1 cellular context compared by ENCODE assay signal in the genomic region with DNA sequence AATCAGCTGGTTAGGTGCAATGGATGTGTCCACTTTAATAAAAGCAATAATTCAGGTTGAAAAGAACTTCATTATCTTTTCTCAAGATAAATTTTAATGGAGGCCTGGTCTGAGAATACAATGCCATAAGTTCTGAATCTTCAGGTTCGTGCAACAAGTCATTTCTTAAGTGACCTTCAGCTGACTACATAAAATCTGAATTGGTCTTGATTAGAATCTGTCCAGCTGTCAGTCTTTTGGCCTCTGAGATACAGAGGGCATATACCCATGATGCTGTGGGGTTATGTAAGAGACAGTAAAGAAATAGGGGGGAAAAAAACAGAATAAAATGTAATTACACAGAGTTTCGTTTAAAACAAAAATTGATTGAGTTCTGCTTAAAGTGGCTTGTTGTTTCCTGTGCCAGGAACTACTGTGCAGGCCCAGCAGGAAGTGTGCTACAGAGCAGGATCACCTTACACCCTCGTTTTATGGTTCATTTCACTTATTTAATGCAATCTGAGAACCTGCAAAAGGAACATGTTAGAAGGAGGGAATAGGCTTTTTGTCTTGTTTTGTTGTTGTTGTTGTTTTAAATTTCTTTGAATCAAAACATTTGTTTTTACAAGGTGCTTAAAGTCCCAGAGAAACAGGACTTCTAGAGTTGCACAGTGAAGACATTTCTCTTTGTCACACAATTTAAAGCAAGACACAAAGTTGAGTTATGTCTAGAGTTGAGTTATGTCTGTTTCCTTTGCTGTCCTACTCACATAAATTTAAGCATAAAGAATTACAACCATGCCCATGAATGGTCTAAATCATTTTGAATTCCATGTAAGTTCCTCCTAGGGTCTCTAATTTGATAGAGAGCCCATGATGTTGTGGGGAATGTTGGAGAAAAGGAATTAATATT.
TF ChIP-seq lines count a peak whose summit lies in the region.

No MANE protein-coding gene starts in this region.

TF ChIP-seq in HEK293, 187 proteins besides CTCF, POLR2A, EP300 and RAD21 (continued from another document and continues in another):
- TF ChIP-seq, protein P1, sequence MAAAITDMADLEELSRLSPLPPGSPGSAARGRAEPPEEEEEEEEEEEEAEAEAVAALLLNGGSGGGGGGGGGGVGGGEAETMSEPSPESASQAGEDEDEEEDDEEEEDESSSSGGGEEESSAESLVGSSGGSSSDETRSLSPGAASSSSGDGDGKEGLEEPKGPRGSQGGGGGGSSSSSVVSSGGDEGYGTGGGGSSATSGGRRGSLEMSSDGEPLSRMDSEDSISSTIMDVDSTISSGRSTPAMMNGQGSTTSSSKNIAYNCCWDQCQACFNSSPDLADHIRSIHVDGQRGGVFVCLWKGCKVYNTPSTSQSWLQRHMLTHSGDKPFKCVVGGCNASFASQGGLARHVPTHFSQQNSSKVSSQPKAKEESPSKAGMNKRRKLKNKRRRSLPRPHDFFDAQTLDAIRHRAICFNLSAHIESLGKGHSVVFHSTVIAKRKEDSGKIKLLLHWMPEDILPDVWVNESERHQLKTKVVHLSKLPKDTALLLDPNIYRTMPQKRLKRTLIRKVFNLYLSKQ (tag by site-specific recombination; IDR thresholded peaks at IDR 0.05; ENCODE audit: borderline replicate concordance) = no peak
- TF ChIP-seq, protein P2, sequence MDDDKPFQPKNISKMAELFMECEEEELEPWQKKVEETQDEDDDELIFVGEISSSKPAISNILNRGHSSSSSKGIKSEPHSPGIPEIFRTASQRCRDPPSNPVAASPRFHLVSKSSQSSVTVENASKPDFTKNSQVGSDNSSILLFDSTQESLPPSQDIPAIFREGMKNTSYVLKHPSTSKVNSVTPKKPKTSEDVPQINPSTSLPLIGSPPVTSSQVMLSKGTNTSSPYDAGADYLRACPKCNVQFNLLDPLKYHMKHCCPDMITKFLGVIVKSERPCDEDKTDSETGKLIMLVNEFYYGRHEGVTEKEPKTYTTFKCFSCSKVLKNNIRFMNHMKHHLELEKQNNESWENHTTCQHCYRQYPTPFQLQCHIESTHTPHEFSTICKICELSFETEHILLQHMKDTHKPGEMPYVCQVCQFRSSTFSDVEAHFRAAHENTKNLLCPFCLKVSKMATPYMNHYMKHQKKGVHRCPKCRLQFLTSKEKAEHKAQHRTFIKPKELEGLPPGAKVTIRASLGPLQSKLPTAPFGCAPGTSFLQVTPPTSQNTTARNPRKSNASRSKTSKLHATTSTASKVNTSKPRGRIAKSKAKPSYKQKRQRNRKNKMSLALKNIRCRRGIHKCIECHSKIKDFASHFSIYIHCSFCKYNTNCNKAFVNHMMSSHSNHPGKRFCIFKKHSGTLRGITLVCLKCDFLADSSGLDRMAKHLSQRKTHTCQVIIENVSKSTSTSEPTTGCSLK (tag by site-specific recombination; IDR thresholded peaks at IDR 0.05) = no peak
- TF ChIP-seq, protein P3, sequence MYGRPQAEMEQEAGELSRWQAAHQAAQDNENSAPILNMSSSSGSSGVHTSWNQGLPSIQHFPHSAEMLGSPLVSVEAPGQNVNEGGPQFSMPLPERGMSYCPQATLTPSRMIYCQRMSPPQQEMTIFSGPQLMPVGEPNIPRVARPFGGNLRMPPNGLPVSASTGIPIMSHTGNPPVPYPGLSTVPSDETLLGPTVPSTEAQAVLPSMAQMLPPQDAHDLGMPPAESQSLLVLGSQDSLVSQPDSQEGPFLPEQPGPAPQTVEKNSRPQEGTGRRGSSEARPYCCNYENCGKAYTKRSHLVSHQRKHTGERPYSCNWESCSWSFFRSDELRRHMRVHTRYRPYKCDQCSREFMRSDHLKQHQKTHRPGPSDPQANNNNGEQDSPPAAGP (tag by site-specific recombination; IDR thresholded peaks at IDR 0.05) = no peak
- TF ChIP-seq ZNF560 (tag by site-specific recombination; IDR thresholded peaks at IDR 0.05; ENCODE audit: borderline replicate concordance) = no peak
- TF ChIP-seq ZSCAN30 (tag by site-specific recombination; IDR thresholded peaks at IDR 0.05) = no peak
- no peak for TF ChIP-seq ZNF140 (tag by site-specific recombination; IDR thresholded peaks at IDR 0.05)
- TF ChIP-seq ZNF596 (tag by site-specific recombination; IDR thresholded peaks at IDR 0.05) = no peak
- no peak for TF ChIP-seq ZNF324 (tag by site-specific recombination; IDR thresholded peaks at IDR 0.05)
- no peak for TF ChIP-seq ZNF514 (tag by site-specific recombination; IDR thresholded peaks at IDR 0.05)
- no peak for TF ChIP-seq ZNF169 (tag by site-specific recombination; IDR thresholded peaks at IDR 0.05)
- TF ChIP-seq ZNF600 (tag by site-specific recombination; IDR thresholded peaks at IDR 0.05) = no peak
- no peak for TF ChIP-seq ZNF768 (tag by site-specific recombination; IDR thresholded peaks at IDR 0.05)
- no peak for TF ChIP-seq ZNF555 (tag by site-specific recombination; conservative IDR thresholded peaks at IDR 0.05)
- no peak for TF ChIP-seq ZNF792 (tag by site-specific recombination; IDR thresholded peaks at IDR 0.05)
- TF ChIP-seq ZFHX2 (tag by site-specific recombination; conservative IDR thresholded peaks at IDR 0.05) = no peak
- no peak for TF ChIP-seq SP2 (tag by site-specific recombination; IDR thresholded peaks at IDR 0.05)
- TF ChIP-seq ZNF10 (tag by site-specific recombination; IDR thresholded peaks at IDR 0.05) = no peak
- TF ChIP-seq ZNF585B (tag by site-specific recombination; IDR thresholded peaks at IDR 0.05) = no peak
- TF ChIP-seq ZSCAN16 (tag by site-specific recombination; IDR thresholded peaks at IDR 0.05) = no peak
- no peak for TF ChIP-seq ZNF266 (tag by site-specific recombination; IDR thresholded peaks at IDR 0.05; ENCODE audit: low read depth)
- TF ChIP-seq SALL2 (tag by site-specific recombination; IDR thresholded peaks at IDR 0.05; ENCODE audit: borderline replicate concordance) = no peak
- no peak for TF ChIP-seq ZNF433 (tag by site-specific recombination; IDR thresholded peaks at IDR 0.05; ENCODE audit: low read depth)
- TF ChIP-seq YY1 (tag by site-specific recombination; IDR thresholded peaks at IDR 0.05) = no peak
- no peak for TF ChIP-seq ZNF114 (tag by site-specific recombination; IDR thresholded peaks at IDR 0.05)
- no peak for TF ChIP-seq ZNF473 (tag by site-specific recombination; IDR thresholded peaks at IDR 0.05)
- TF ChIP-seq ZNF146 (tag by site-specific recombination; IDR thresholded peaks at IDR 0.05) = no peak
- TF ChIP-seq KLF10 (tag by site-specific recombination; IDR thresholded peaks at IDR 0.05) = no peak
- TF ChIP-seq, protein P4, sequence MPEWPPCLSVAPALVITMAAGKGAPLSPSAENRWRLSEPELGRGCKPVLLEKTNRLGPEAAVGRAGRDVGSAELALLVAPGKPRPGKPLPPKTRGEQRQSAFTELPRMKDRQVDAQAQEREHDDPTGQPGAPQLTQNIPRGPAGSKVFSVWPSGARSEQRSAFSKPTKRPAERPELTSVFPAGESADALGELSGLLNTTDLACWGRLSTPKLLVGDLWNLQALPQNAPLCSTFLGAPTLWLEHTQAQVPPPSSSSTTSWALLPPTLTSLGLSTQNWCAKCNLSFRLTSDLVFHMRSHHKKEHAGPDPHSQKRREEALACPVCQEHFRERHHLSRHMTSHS (tag by site-specific recombination; IDR thresholded peaks at IDR 0.05) = no peak
- TF ChIP-seq ZFP37 (tag by site-specific recombination; IDR thresholded peaks at IDR 0.05) = no peak
- TF ChIP-seq ZNF350 (tag by site-specific recombination; IDR thresholded peaks at IDR 0.05) = no peak
- no peak for TF ChIP-seq KLF7 (tag by site-specific recombination; IDR thresholded peaks at IDR 0.05; ENCODE audit: borderline replicate concordance)
- TF ChIP-seq, protein P5, sequence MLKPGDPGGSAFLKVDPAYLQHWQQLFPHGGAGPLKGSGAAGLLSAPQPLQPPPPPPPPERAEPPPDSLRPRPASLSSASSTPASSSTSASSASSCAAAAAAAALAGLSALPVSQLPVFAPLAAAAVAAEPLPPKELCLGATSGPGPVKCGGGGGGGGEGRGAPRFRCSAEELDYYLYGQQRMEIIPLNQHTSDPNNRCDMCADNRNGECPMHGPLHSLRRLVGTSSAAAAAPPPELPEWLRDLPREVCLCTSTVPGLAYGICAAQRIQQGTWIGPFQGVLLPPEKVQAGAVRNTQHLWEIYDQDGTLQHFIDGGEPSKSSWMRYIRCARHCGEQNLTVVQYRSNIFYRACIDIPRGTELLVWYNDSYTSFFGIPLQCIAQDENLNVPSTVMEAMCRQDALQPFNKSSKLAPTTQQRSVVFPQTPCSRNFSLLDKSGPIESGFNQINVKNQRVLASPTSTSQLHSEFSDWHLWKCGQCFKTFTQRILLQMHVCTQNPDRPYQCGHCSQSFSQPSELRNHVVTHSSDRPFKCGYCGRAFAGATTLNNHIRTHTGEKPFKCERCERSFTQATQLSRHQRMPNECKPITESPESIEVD (tag by site-specific recombination; IDR thresholded peaks at IDR 0.05) = peak; percentile 98
- TF ChIP-seq ZNF121 (tag by site-specific recombination; IDR thresholded peaks at IDR 0.05) = no peak
- no peak for TF ChIP-seq ZNF184 (tag by site-specific recombination; IDR thresholded peaks at IDR 0.05)
- TF ChIP-seq ZNF660 (tag by site-specific recombination; IDR thresholded peaks at IDR 0.05) = no peak
- TF ChIP-seq RBAK (tag by site-specific recombination; IDR thresholded peaks at IDR 0.05) = no peak
- no peak for TF ChIP-seq ZNF239 (tag by site-specific recombination; IDR thresholded peaks at IDR 0.05)
- TF ChIP-seq ZNF544 (tag by site-specific recombination; IDR thresholded peaks at IDR 0.05) = no peak
- no peak for TF ChIP-seq HOXA7 (CRISPR knock-in tag; IDR thresholded peaks at IDR 0.05; ENCODE audit: borderline replicate concordance)
- TF ChIP-seq ZNF211 (tag by site-specific recombination; IDR thresholded peaks at IDR 0.05; ENCODE audit: low read depth) = no peak
- TF ChIP-seq ZBTB1 (tag by site-specific recombination; IDR thresholded peaks at IDR 0.05) = no peak
- no peak for TF ChIP-seq ZNF112 (tag by site-specific recombination; IDR thresholded peaks at IDR 0.05)
- TF ChIP-seq SP3 (tag by site-specific recombination; IDR thresholded peaks at IDR 0.05) = no peak
- TF ChIP-seq, protein P6, sequence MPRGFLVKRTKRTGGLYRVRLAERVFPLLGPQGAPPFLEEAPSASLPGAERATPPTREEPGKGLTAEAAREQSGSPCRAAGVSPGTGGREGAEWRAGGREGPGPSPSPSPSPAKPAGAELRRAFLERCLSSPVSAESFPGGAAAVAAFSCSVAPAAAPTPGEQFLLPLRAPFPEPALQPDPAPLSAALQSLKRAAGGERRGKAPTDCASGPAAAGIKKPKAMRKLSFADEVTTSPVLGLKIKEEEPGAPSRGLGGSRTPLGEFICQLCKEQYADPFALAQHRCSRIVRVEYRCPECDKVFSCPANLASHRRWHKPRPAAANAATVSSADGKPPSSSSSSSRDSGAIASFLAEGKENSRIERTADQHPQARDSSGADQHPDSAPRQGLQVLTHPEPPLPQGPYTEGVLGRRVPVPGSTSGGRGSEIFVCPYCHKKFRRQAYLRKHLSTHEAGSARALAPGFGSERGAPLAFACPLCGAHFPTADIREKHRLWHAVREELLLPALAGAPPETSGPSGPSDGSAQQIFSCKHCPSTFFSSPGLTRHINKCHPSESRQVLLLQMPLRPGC (tag by site-specific recombination; IDR thresholded peaks at IDR 0.05) = 0 out of 2 replicates have a peak, but pooled peaks have one; percentile 28
- TF ChIP-seq, protein P7, sequence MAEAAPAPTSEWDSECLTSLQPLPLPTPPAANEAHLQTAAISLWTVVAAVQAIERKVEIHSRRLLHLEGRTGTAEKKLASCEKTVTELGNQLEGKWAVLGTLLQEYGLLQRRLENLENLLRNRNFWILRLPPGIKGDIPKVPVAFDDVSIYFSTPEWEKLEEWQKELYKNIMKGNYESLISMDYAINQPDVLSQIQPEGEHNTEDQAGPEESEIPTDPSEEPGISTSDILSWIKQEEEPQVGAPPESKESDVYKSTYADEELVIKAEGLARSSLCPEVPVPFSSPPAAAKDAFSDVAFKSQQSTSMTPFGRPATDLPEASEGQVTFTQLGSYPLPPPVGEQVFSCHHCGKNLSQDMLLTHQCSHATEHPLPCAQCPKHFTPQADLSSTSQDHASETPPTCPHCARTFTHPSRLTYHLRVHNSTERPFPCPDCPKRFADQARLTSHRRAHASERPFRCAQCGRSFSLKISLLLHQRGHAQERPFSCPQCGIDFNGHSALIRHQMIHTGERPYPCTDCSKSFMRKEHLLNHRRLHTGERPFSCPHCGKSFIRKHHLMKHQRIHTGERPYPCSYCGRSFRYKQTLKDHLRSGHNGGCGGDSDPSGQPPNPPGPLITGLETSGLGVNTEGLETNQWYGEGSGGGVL (tag by site-specific recombination; IDR thresholded peaks at IDR 0.05) = no peak
- TF ChIP-seq, protein P8, sequence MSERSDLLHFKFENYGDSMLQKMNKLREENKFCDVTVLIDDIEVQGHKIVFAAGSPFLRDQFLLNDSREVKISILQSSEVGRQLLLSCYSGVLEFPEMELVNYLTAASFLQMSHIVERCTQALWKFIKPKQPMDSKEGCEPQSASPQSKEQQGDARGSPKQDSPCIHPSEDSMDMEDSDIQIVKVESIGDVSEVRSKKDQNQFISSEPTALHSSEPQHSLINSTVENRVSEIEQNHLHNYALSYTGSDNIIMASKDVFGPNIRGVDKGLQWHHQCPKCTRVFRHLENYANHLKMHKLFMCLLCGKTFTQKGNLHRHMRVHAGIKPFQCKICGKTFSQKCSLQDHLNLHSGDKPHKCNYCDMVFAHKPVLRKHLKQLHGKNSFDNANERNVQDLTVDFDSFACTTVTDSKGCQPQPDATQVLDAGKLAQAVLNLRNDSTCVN (tag by site-specific recombination; optimal IDR thresholded peaks at IDR 0.05) = no peak
- 0 out of 2 replicates have a peak, but pooled peaks have one; percentile 41 for TF ChIP-seq ZNF501 (tag by site-specific recombination; IDR thresholded peaks at IDR 0.05)
- TF ChIP-seq ZNF626 (tag by site-specific recombination; IDR thresholded peaks at IDR 0.05) = no peak
- TF ChIP-seq ZNF777 (tag by site-specific recombination; IDR thresholded peaks at IDR 0.05; ENCODE audit: borderline replicate concordance) = no peak
- TF ChIP-seq, protein P9, sequence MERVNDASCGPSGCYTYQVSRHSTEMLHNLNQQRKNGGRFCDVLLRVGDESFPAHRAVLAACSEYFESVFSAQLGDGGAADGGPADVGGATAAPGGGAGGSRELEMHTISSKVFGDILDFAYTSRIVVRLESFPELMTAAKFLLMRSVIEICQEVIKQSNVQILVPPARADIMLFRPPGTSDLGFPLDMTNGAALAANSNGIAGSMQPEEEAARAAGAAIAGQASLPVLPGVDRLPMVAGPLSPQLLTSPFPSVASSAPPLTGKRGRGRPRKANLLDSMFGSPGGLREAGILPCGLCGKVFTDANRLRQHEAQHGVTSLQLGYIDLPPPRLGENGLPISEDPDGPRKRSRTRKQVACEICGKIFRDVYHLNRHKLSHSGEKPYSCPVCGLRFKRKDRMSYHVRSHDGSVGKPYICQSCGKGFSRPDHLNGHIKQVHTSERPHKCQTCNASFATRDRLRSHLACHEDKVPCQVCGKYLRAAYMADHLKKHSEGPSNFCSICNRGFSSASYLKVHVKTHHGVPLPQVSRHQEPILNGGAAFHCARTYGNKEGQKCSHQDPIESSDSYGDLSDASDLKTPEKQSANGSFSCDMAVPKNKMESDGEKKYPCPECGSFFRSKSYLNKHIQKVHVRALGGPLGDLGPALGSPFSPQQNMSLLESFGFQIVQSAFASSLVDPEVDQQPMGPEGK (tag by site-specific recombination; IDR thresholded peaks at IDR 0.05) = 0 out of 2 replicates have a peak, but pooled peaks have one; percentile 21
- TF ChIP-seq, protein P10, sequence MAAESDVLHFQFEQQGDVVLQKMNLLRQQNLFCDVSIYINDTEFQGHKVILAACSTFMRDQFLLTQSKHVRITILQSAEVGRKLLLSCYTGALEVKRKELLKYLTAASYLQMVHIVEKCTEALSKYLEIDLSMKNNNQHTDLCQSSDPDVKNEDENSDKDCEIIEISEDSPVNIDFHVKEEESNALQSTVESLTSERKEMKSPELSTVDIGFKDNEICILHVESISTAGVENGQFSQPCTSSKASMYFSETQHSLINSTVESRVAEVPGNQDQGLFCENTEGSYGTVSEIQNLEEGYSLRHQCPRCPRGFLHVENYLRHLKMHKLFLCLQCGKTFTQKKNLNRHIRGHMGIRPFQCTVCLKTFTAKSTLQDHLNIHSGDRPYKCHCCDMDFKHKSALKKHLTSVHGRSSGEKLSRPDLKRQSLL (tag by site-specific recombination; IDR thresholded peaks at IDR 0.05) = no peak
